24 cellular contexts compared by ENCODE assay signal in genomic region chr16:88512728-88513674, GRCh38.
"Had no signal": no experiment of that assay in that cellular context is flagged by ENCODE, and none has a peak within 500 bp of the region (broad histone marks: within the 10 kb centered on the region; RNA-seq: fewer than 3 reads in every experiment).

No MANE protein-coding gene starts in this region.

- DNase-seq: activated CD4-positive, alpha-beta T cell treated with anti-CD3 and anti-CD28 coated beads, Interleukin-2, amount 10 ng/mL, durations not matched to agents 24 days and 14 days; activated CD8-positive, alpha-beta T cell treated with anti-CD3 and anti-CD28 coated beads for 36 hours; activated naive CD4-positive, alpha-beta T cell; activated naive CD8-positive, alpha-beta T cell treated with anti-CD3 and anti-CD28 coated beads for 36 hours; activated T-cell treated with anti-CD3 and anti-CD28 coated beads, Interleukin-2, amount 50 U/mL, for 1 hour; amygdala; body of pancreas; central memory CD4-positive, alpha-beta T cell; colonic mucosa; gastrocnemius medialis; heart left ventricle; left ventricle myocardium inferior; mammary epithelial cell; mucosa of descending colon; naive thymus-derived CD8-positive, alpha-beta T cell; ovary; stimulated activated CD4-positive, alpha-beta T cell treated with anti-CD3 and anti-CD28 coated beads, Interleukin-4, amount 100 ng/mL, for 24 hours; substantia nigra; tibial artery had no signal

- H3K27ac ChIP-seq: body of pancreas, colonic mucosa, gastrocnemius medialis, heart left ventricle, left ventricle myocardium inferior, ovary, tibial artery had no signal

- H3K27me3 ChIP-seq: body of pancreas, colonic mucosa, heart left ventricle, ovary had no signal

- H3K4me1 ChIP-seq: gastrocnemius medialis, left ventricle myocardium inferior, tibial artery had no signal

- FAIRE-seq: endometrium, TTC549, urothelium cell line had no signal

- H3K4me3 ChIP-seq: body of pancreas, colonic mucosa, gastrocnemius medialis, heart left ventricle, left ventricle myocardium inferior, mucosa of descending colon, ovary, tibial artery had no signal

- H3K9me3 ChIP-seq: body of pancreas, colonic mucosa, gastrocnemius medialis, heart left ventricle, left ventricle myocardium inferior, mucosa of descending colon, ovary, tibial artery had no signal

- ATAC-seq: activated CD8-positive, alpha-beta T cell treated with anti-CD3 and anti-CD28 coated beads for 36 hours; activated T-helper 17 cell treated with anti-CD3 and anti-CD28 coated beads, Interleukin-2, amount 50 U/mL, for 72 hours; body of pancreas; gastrocnemius medialis; heart left ventricle; mucosa of descending colon; naive thymus-derived CD8-positive, alpha-beta T cell; stimulated activated effector memory CD8-positive, alpha-beta T cell treated with anti-CD3 and anti-CD28 coated beads, Interleukin-12 subunit alpha, Interleukin-12 subunit beta, amount 100 ng/mL, for 72 hours had no signal

- H3K36me3 ChIP-seq: colonic mucosa, gastrocnemius medialis, heart left ventricle, left ventricle myocardium inferior, ovary had no signal
